In genomic region chr3:46979958-46980497, GRCh38 we compare ENCODE assay signal across 8 cellular contexts. TPM values are rescaled to one million over a fixed set of nuclear protein-coding genes. Genes with fewer than 3 reads are reported as not detected.
DNase-seq lines count a peak whose midpoint lies in the region; ATAC-seq and TF ChIP-seq lines count a peak whose summit lies in the region.

No MANE protein-coding gene starts in this region.

- H3K36me3 ChIP-seq in HUES64 (ENCODE audit: insufficient read depth, low read length): no peaks in the 10 kb centered on the region
- no peaks in the 10 kb centered on the region for H3K36me3 ChIP-seq in brain microvascular endothelial cell (replicated peaks)
- H3K36me3 ChIP-seq in lung (ENCODE audit: control insufficient read depth in 2 of 2, insufficient read depth in 2 of 2, low read length in 2 of 2): no peaks in the 10 kb centered on the region
- no peaks in the 10 kb centered on the region for H3K36me3 ChIP-seq in urinary bladder (ENCODE audit: insufficient read depth)

- H3K9ac ChIP-seq in HUES64 (ENCODE audit: low read depth, low read length): peak overlapping the region; percentile 32

- H3K27ac ChIP-seq in 22Rv1 (peak overlapping the region; percentile 59), HUES64 (ENCODE audit: low read depth, low read length) (no peak overlapping the region), brain microvascular endothelial cell (no peak overlapping the region), lung (ENCODE audit: low read depth in 1 of 2, low read length in 1 of 2) (peak overlapping the region; percentile 80 to 92), urinary bladder (ENCODE audit: low read depth) (peak overlapping the region; percentile 77)

- peak overlapping the region; percentile 86 for H3K4me3 ChIP-seq in HUES64 (ENCODE audit: low read length)
- H3K4me3 ChIP-seq in brain microvascular endothelial cell (ENCODE audit: low read depth, low read length): peak overlapping the region; percentile 66
- H3K4me3 ChIP-seq in lung: peak overlapping the region; percentile 87
- peak overlapping the region; percentile 81 for H3K4me3 ChIP-seq in urinary bladder (ENCODE audit: low read depth, low read length)

- no peaks in the 10 kb centered on the region for H3K9me3 ChIP-seq in HUES64 (ENCODE audit: insufficient read depth, low read depth, low read length)
- H3K9me3 ChIP-seq in lung (ENCODE audit: control insufficient read depth in 2 of 2, insufficient read depth in 1 of 2, low read length in 1 of 2): no peaks in the 10 kb centered on the region

- in situ Hi-C loops in brain microvascular endothelial cell (cut with HindIII; ENCODE audit: low pct_ligation_motif_present, low sequenced_read_pairs): no loop called here

- DNase-seq in brain microvascular endothelial cell (no peak), lung (ENCODE audit: low spot score) (no peak), NCI-H187 (lab: John Stamatoyannopoulos, UW) (no peak)

- H3K27me3 ChIP-seq in HUES64 (ENCODE audit: insufficient read depth, low read length) (peaks cover 11% of the 10 kb centered on the region; the same call in 1 of the 2 replicates), brain microvascular endothelial cell (replicated peaks) (no peaks in the 10 kb centered on the region), lung (ENCODE audit: control insufficient read depth, insufficient read depth) (no peaks in the 10 kb centered on the region)

- WGBS in HUES64: 7% methylated on average over 40 of the region's 40 CpGs
- 2% methylated on average over 21 to 36 of the region's 40 CpGs for WGBS in lung, 2 donors
- 4% methylated on average over 40 of the region's 40 CpGs for WGBS in urinary bladder

- H3K4me1 ChIP-seq in HUES64 (ENCODE audit: insufficient read depth, low read length) (peaks cover 12% of the 10 kb centered on the region), lung (ENCODE audit: control insufficient read depth in 2 of 2, insufficient read depth in 2 of 2, low read length in 2 of 2) (peaks cover 0 to 33% of the 10 kb centered on the region in 2 donors), urinary bladder (ENCODE audit: insufficient read depth) (no peaks in the 10 kb centered on the region)

- TF ChIP-seq CTCF in 22Rv1 (IDR thresholded peaks at IDR 0.05) (0 out of 2 replicates have a peak, but pooled peaks have one; percentile 4), brain microvascular endothelial cell (IDR thresholded peaks at IDR 0.05; ENCODE audit: low read depth, low read length, missing control alignments) (no peak), lung (IDR thresholded peaks at IDR 0.05; ENCODE audit: control extremely low read depth, extremely low read depth) (no peak)

- ATAC-seq in GM18511 (IDR thresholded peaks at IDR 0.05; ENCODE audit: unreplicated experiment): peak; percentile 31
- no peak for ATAC-seq in lung (ENCODE audit: insufficient read depth, low FRiP score)
- ATAC-seq in GM21825 (IDR thresholded peaks at IDR 0.05; ENCODE audit: unreplicated experiment): no peak

RNA-seq across cellular contexts. Expression of gene NBEAL2, which starts 0.6 kb away (rescaled TPM):
- polyA plus RNA-seq in HUES64 (2013, experiment 1 of 2): 23.2 TPM
- 24.5 TPM for polyA plus RNA-seq in HUES64 (2013, experiment 2 of 2)
- 100 to 1,000 TPM in 1 of 2 donors, 10 to 100 TPM in 1; 64.4 to 167 TPM for total RNA-seq in lung
- 100 to 1,000 TPM; 105 to 191 TPM for polyA plus RNA-seq in lung
- total RNA-seq in urinary bladder: 13.1 TPM
- 26.5 TPM for polyA plus RNA-seq in urinary bladder

RNA-seq across cellular contexts. Expression of gene CCDC12, which starts 3.5 kb away (rescaled TPM):
- polyA plus RNA-seq in HUES64 (2013, experiment 1 of 2): 37.7 TPM
- polyA plus RNA-seq in HUES64 (2013, experiment 2 of 2): 42.7 TPM
- total RNA-seq in lung (10 to 100 TPM; 34.2 to 64.9 TPM), urinary bladder (17.6 TPM)
- polyA plus RNA-seq in lung (100 to 1,000 TPM in 1 of 2 donors, 10 to 100 TPM in 1; 75.2 to 129 TPM), urinary bladder (60.7 TPM)

Comparison
In these comparisons a context has a peak if more than half of its experiments do, and no peak if none do; other contexts are left out.
1. H3K27ac ChIP-seq: peak in 22Rv1 (single experiment), lung (2 of 2) and urinary bladder (single experiment); none in HUES64 (single experiment) and brain microvascular endothelial cell (single experiment).
2. Peak in every context shown above with its lines, with median percentiles within 50 percentile points of each other: H3K4me3 ChIP-seq.